ENCODE assay signal across 1 cellular context in genomic region chr12:52050771-52051541, GRCh38.
TF ChIP-seq lines count a peak whose summit lies in the region.

TSS of gene NR4A1 (plus strand) at chr12:52051442. CDS start at chr12:52054329, 2,887 bp downstream.

TF ChIP-seq in K562, 482 proteins besides CTCF, POLR2A, EP300 and RAD21 (continued from another document):
- TF ChIP-seq ZNF655 (CRISPR knock-in tag; IDR thresholded peaks at IDR 0.05) (no peak), NR2F6 (CRISPR knock-in tag; IDR thresholded peaks at IDR 0.05) (no peak), ZNF398 (CRISPR knock-in tag; IDR thresholded peaks at IDR 0.05) (no peak), ZNF274 (IDR thresholded peaks at IDR 0.05; ENCODE audit: borderline replicate concordance, low read depth, low read length) (no peak), ZNF41 (CRISPR knock-in tag; conservative IDR thresholded peaks at IDR 0.05) (no peak), PHTF2 (CRISPR knock-in tag; IDR thresholded peaks at IDR 0.05) (no peak), RBM15 (IDR thresholded peaks at IDR 0.05; ENCODE audit: insufficient read depth, low read length) (no peak), NR4A1 (CRISPR knock-in tag; IDR thresholded peaks at IDR 0.05) (no peak), NR4A1 (tag; IDR thresholded peaks at IDR 0.05) (no peak), FOSL1 (tag; conservative IDR thresholded peaks at IDR 0.05) (peak; percentile 63), PCBP2 (IDR thresholded peaks at IDR 0.05; ENCODE audit: low read depth, low read length, poor library complexity, severe bottlenecking) (no peak), TBL1XR1 (IDR thresholded peaks at IDR 0.05; ENCODE audit: low read length in 2 of 2) (no peak; a peak in 1 of 4 replicates), L3MBTL2 (IDR thresholded peaks at IDR 0.05) (peak; percentile 85), SMAD4 (CRISPR knock-in tag; conservative IDR thresholded peaks at IDR 0.05) (peak; percentile 83), CHD1 (IDR thresholded peaks at IDR 0.05; ENCODE audit: low read length) (no peak), FOXP4 (CRISPR knock-in tag; IDR thresholded peaks at IDR 0.05; ENCODE audit: borderline replicate concordance) (no peak), ATF2 (CRISPR knock-in tag; IDR thresholded peaks at IDR 0.05) (no peak), ZNF253 (CRISPR knock-in tag; conservative IDR thresholded peaks at IDR 0.05) (no peak), HBP1 (CRISPR knock-in tag; IDR thresholded peaks at IDR 0.05) (no peak), ATF3 (IDR thresholded peaks at IDR 0.05) (no peak), ATF3 (CRISPR knock-in tag; conservative IDR thresholded peaks at IDR 0.05) (no peak), MXD1 (CRISPR knock-in tag; IDR thresholded peaks at IDR 0.05; ENCODE audit: borderline replicate concordance, poor library complexity, severe bottlenecking) (no peak), ZNF184 (CRISPR knock-in tag; IDR thresholded peaks at IDR 0.05) (no peak), BRF1 (IDR thresholded peaks at IDR 0.05; ENCODE audit: borderline replicate concordance, extremely low read depth, insufficient read length) (no peak), PRDM10 (IDR thresholded peaks at IDR 0.05; ENCODE audit: partially characterized antibody) (no peak), PCBP1 (IDR thresholded peaks at IDR 0.05; ENCODE audit: low read depth, low read length, poor library complexity, severe bottlenecking) (peak; percentile 84), JUND (IDR thresholded peaks at IDR 0.05; ENCODE audit: borderline replicate concordance, low read depth, low read length) (no peak), JUND (tag; IDR thresholded peaks at IDR 0.05; ENCODE audit: borderline replicate concordance, low read depth, low read length) (peak; percentile 14; the same call in 1 of the 3 replicates), SRSF7 (optimal IDR thresholded peaks at IDR 0.05; ENCODE audit: low read depth, low read length) (no peak), ZKSCAN3 (CRISPR knock-in tag; IDR thresholded peaks at IDR 0.05) (no peak), MTA3 (IDR thresholded peaks at IDR 0.05; ENCODE audit: borderline replicate concordance) (peak; percentile 73), ELF4 (CRISPR knock-in tag; IDR thresholded peaks at IDR 0.05) (no peak), TRIM25 (IDR thresholded peaks at IDR 0.05; ENCODE audit: borderline replicate concordance) (no peak), BRD4 (IDR thresholded peaks at IDR 0.05) (no peak), HSF4 (CRISPR knock-in tag; IDR thresholded peaks at IDR 0.05; ENCODE audit: borderline replicate concordance) (no peak), TOE1 (IDR thresholded peaks at IDR 0.05; ENCODE audit: borderline replicate concordance) (peak; percentile 51; the same call in 1 of the 2 replicates), TOE1 (CRISPR knock-in tag; IDR thresholded peaks at IDR 0.05; ENCODE audit: borderline replicate concordance, low read depth) (no peak), KAT8 (IDR thresholded peaks at IDR 0.05; ENCODE audit: low read depth) (no peak), ZNF197 (CRISPR knock-in tag; IDR thresholded peaks at IDR 0.05; ENCODE audit: low read depth) (no peak), ZFP30 (CRISPR knock-in tag; IDR thresholded peaks at IDR 0.05; ENCODE audit: borderline replicate concordance) (no peak), ZNF431 (CRISPR knock-in tag; IDR thresholded peaks at IDR 0.05) (no peak), COPS2 (conservative IDR thresholded peaks at IDR 0.05) (no peak), MLLT1 (IDR thresholded peaks at IDR 0.05) (0 out of 4 replicates have a peak, but pooled peaks of 1 of the 2 experiments have one; percentile 14), NFYB (IDR thresholded peaks at IDR 0.05; ENCODE audit: extremely low read depth, insufficient read length) (no peak), ZBTB17 (CRISPR knock-in tag; IDR thresholded peaks at IDR 0.05) (0 out of 2 replicates have a peak, but pooled peaks have one; percentile 54)
